ENCODE assay signal across 8 cellular contexts in genomic region chr3:48899298-48899697, GRCh38. TPM values are rescaled to one million over a fixed set of nuclear protein-coding genes. Genes with fewer than 3 reads are reported as not detected.
A peak's percentile ranks its signal among the peaks of the same experiment; 100 is the strongest.
DNase-seq lines count a peak whose midpoint lies in the region; ATAC-seq and TF ChIP-seq lines count a peak whose summit lies in the region.

No MANE protein-coding gene starts in this region.

- H3K36me3 ChIP-seq in DOHH2 (ENCODE audit: control insufficient read depth, low read length) (no peaks in the 10 kb centered on the region), OCI-LY1 (ENCODE audit: insufficient read depth, low read length) (no peaks in the 10 kb centered on the region), ovary (no peaks in the 10 kb centered on the region)

- H3F3A ChIP-seq in DOHH2 (ENCODE audit: control insufficient read depth, insufficient read depth) (peaks cover 6% of the 10 kb centered on the region), OCI-LY1 (ENCODE audit: insufficient read depth, low read length) (peaks cover 6% of the 10 kb centered on the region)

- H3K27ac ChIP-seq in DOHH2 (ENCODE audit: low read depth, low read length) (peak overlapping the region; percentile 42), OCI-LY1 (ENCODE audit: low read depth, low read length, poor library complexity, severe bottlenecking) (peak overlapping the region; percentile 88), ovary (no peak overlapping the region)

- H3K4me2 ChIP-seq in DOHH2 (ENCODE audit: low read length) (peak overlapping the region; percentile 89), OCI-LY1 (ENCODE audit: low read length) (peak overlapping the region; percentile 19)

- H2AFZ ChIP-seq in OCI-LY1 (ENCODE audit: low read length) = peak overlapping the region; percentile 23; the same call in 1 of the 2 replicates

- H3K4me3 ChIP-seq in DOHH2 (ENCODE audit: low read length) (peak overlapping the region; percentile 91), OCI-LY1 (ENCODE audit: low read depth, low read length, poor library complexity, severe bottlenecking) (peak overlapping the region; percentile 79), choroid plexus epithelial cell (ENCODE audit: low read depth, low read length) (peak overlapping the region; percentile 71), ovary (peak overlapping the region; percentile 71)

- peaks cover 5% of the 10 kb centered on the region; the same call in 1 of the 2 replicates for H3K79me2 ChIP-seq in DOHH2 (ENCODE audit: control insufficient read depth, low read length)
- H3K79me2 ChIP-seq in OCI-LY1 (ENCODE audit: insufficient read depth, low read length) = no peaks in the 10 kb centered on the region

- H4K20me1 ChIP-seq in DOHH2 (ENCODE audit: control insufficient read depth, insufficient read depth, low read depth, low read length) (no peaks in the 10 kb centered on the region), OCI-LY1 (ENCODE audit: insufficient read depth, low read length) (no peaks in the 10 kb centered on the region)

- no peak for ATAC-seq in GM21390 (IDR thresholded peaks at IDR 0.05; ENCODE audit: unreplicated experiment)

- WGBS in ovary, 3 donors = 88 to 90% (median 88%) methylated on average over 4 of the region's 4 CpGs

- no peak for TF ChIP-seq CTCF in DOHH2 (IDR thresholded peaks at IDR 0.05; ENCODE audit: low read depth, low read length, poor library complexity, severe bottlenecking)
- TF ChIP-seq CTCF in OCI-LY1 (IDR thresholded peaks at IDR 0.05; ENCODE audit: low read length) = no peak
- no peak for TF ChIP-seq CTCF in choroid plexus epithelial cell (conservative IDR thresholded peaks at IDR 0.05; ENCODE audit: low read depth, low read length)
- no peak for TF ChIP-seq CTCF in ovary (IDR thresholded peaks at IDR 0.05)

- no peaks in the 10 kb centered on the region for H3K9me3 ChIP-seq in DOHH2 (ENCODE audit: control insufficient read depth, insufficient read depth, low read length)
- H3K9me3 ChIP-seq in OCI-LY1 (ENCODE audit: low read length) = no peaks in the 10 kb centered on the region
- no peaks in the 10 kb centered on the region for H3K9me3 ChIP-seq in ovary

- TF ChIP-seq EP300 in ovary (IDR thresholded peaks at IDR 0.05) = no peak

- no peak for TF ChIP-seq POLR2A in ovary (IDR thresholded peaks at IDR 0.05)

- H3K4me1 ChIP-seq in DOHH2 (ENCODE audit: control insufficient read depth, low read length) = peaks cover 41% of the 10 kb centered on the region
- peaks cover 36% of the 10 kb centered on the region for H3K4me1 ChIP-seq in OCI-LY1 (ENCODE audit: insufficient read depth, low read length, severe bottlenecking)
- H3K4me1 ChIP-seq in ovary (ENCODE audit: insufficient read depth) = peaks cover 11% of the 10 kb centered on the region

- intact Hi-C loops in ovary (cut with DNase I) = no loop called here

- H3K9me2 ChIP-seq in DOHH2 (replicated peaks; ENCODE audit: control insufficient read depth, low read length) = no peaks in the 10 kb centered on the region
- no peaks in the 10 kb centered on the region for H3K9me2 ChIP-seq in OCI-LY1 (ENCODE audit: low read depth, low read length)

- H3K9ac ChIP-seq in OCI-LY1 (ENCODE audit: low read length) = peak overlapping the region; percentile 29; the same call in 1 of the 2 replicates

- H3K27me3 ChIP-seq in DOHH2 (ENCODE audit: control insufficient read depth, low read length) = no peaks in the 10 kb centered on the region
- H3K27me3 ChIP-seq in OCI-LY1 (ENCODE audit: insufficient read depth, low read length) = no peaks in the 10 kb centered on the region
- no peaks in the 10 kb centered on the region for H3K27me3 ChIP-seq in ovary

- DNase-seq in choroid plexus epithelial cell (ENCODE audit: low read depth) = no peak
- DNase-seq in ovary = no peak
- no peak for DNase-seq in NCI-H524 treated with DMSO at 0.1 percent for 48 hours (lab: John Stamatoyannopoulos, UW)
- DNase-seq in NCI-H345 (lab: John Stamatoyannopoulos, UW) = no peak
- no peak for DNase-seq in NOMO-1 treated with DMSO at 0.1 percent for 48 hours (lab: John Stamatoyannopoulos, UW; ENCODE audit: unreplicated experiment)

RNA-seq across cellular contexts. Expression of gene SLC25A20, which starts 0.6 kb away (rescaled TPM):
- total RNA-seq in ovary = 10 to 100 TPM in 4 of 7 donors, 1 to 10 TPM in 3; 5.6 to 12.3 (median 10.1) TPM
- polyA plus RNA-seq in ovary = 10 to 100 TPM; 12.1 to 37.6 TPM

RNA-seq across cellular contexts. Expression of gene ARIH2, which starts 19.3 kb away (rescaled TPM):
- total RNA-seq in ovary = 10 to 100 TPM; 66.8 to 95.7 (median 72.0) TPM
- 10 to 100 TPM; 39.6 to 75.3 TPM for polyA plus RNA-seq in ovary

RNA-seq across cellular contexts. Expression of gene PRKAR2A, which starts 51.6 kb away (rescaled TPM):
- total RNA-seq in ovary = 10 to 100 TPM; 18.6 to 52.6 (median 46.3) TPM
- 10 to 100 TPM in 1 of 2 donors, 1 to 10 TPM in 1; 9.4 to 41.2 TPM for polyA plus RNA-seq in ovary

Comparison
In these comparisons a context has a peak if more than half of its experiments do, and no peak if none do; other contexts are left out.
1. H3K27ac ChIP-seq: peak in DOHH2 (single experiment) and OCI-LY1 (single experiment); none in ovary (0 of 2).
2. Peak in every context shown above with its lines, with median percentiles within 50 percentile points of each other: H3K4me3 ChIP-seq.